6 cellular contexts compared by ENCODE assay signal in the genomic region with DNA sequence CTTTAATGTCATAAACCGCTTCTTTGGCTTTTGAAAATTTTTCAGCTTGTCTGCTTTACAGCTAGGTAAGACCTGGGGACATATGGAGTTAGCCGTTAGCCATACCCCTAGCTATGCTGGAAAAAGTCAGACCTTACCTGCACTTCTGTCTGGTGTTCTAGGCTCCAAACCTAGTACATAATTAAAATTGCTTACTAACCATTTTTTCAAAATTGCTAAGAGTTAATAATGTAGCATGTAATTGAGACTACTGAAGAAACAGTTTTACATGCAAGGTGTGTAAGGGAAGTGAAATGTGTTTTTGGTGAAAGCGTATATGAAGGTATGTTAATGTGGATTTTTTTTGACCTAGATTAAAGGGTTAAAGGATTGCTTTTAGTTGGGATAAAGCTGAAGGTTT.
"Had no signal": no experiment of that assay in that cellular context is flagged by ENCODE, and none has a peak within 500 bp of the region (broad histone marks: within the 10 kb centered on the region; RNA-seq: fewer than 3 reads in every experiment).

No MANE protein-coding gene starts in this region.

- H3K27ac ChIP-seq: HL-60, KMS-11 had no signal

- DNase-seq: IMR-90, KBM-7, KG1 had no signal

- FAIRE-seq: HTR-8/SVneo had no signal

- H3K4me2 ChIP-seq: KMS-11 had no signal

- H3K9ac ChIP-seq: KMS-11 had no signal
